ENCODE assay signal across 8 cellular contexts in the genomic region with DNA sequence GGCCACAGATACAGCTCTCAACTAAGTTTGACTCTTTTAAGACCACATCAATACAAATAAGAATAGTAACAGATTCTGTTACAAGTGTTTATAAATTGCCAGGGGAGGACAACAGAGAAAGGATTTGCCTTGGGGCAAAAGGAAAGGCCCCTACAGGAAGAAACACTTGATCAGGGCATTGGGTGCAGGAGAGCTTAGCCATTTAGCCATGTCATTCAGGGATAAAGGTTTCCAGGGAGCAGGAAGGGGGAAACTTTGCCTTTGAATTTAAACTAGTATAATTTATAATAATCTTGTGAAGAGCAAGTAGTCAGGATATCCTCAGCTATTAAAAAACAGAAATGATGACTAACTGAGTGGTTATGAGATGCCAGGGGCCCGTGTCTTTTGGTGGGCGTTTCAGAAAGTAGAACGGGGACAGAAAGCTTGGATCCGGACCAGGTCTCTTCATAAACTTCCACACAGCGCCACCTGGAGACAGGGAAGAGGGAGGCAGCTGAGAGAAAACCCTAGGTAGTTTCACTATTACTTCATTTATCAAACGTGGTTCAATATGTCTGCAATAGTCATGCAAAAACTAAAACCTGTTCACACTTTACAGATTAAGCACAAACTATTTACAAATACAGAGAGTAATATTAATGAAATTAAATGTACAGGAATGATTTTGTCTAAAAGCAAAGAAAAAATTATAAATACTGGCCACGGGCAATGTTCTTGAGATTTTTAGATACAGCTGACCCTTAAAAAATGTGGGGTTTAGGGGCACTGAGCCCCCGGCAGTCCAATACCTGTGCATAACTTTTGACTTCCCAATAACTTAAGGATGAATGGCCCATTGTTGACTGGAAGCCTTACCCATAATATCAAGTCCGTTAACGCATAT. TPM values are rescaled to one million over a fixed set of nuclear protein-coding genes. Genes with fewer than 3 reads are reported as not detected.
DNase-seq lines count a peak whose midpoint lies in the region; ATAC-seq and TF ChIP-seq lines count a peak whose summit lies in the region.

No MANE protein-coding gene starts in this region.

- ATAC-seq in activated CD8-positive, alpha-beta T cell treated with anti-CD3 and anti-CD28 coated beads for 36 hours: peak; percentile 95
- ATAC-seq in effector memory CD8-positive, alpha-beta T cell (replicated peaks): peak; percentile 62

- CTCF ChIA-PET in activated CD8-positive, alpha-beta T cell treated with anti-CD3 and anti-CD28 coated beads for 36 hours (lab: Charles Lee): interaction anchor here (0.6 to 2.8 kb wide), 37 partner anchors 10 to 601 kb away, joined by 3 to 21 read pairs (median 4); partner anchors contain the start of gene C22orf42

- no peak overlapping the region for H3K27ac Mint-ChIP-seq in activated CD8-positive, alpha-beta T cell treated with anti-CD3 and anti-CD28 coated beads for 36 hours
- no peak overlapping the region for H3K27ac Mint-ChIP-seq in effector memory CD8-positive, alpha-beta T cell

- H3K4me1 Mint-ChIP-seq in activated CD8-positive, alpha-beta T cell treated with anti-CD3 and anti-CD28 coated beads for 36 hours (ENCODE audit: low read depth): peaks cover 10% of the 10 kb centered on the region
- H3K4me1 Mint-ChIP-seq in effector memory CD8-positive, alpha-beta T cell (ENCODE audit: low read depth in 2 of 2): peaks cover 5 to 6% of the 10 kb centered on the region in 2 donors

- POLR2A ChIA-PET in activated CD8-positive, alpha-beta T cell treated with anti-CD3 and anti-CD28 coated beads for 36 hours (lab: Charles Lee): interaction anchor here (0.8 to 1.0 kb wide), 2 partner anchors 123 to 145 kb away, joined by 3 to 4 read pairs; partner anchors contain the start of gene RTCB

- no peak overlapping the region for H3K4me3 Mint-ChIP-seq in activated CD8-positive, alpha-beta T cell treated with anti-CD3 and anti-CD28 coated beads for 36 hours
- peak overlapping the region in 1 of 2 donors; percentile 18 for H3K4me3 Mint-ChIP-seq in effector memory CD8-positive, alpha-beta T cell

- peak; percentile 65 to 67 for DNase-seq in AML-193 (lab: John Stamatoyannopoulos, UW)
- peak; percentile 50 for DNase-seq in HCEC 1CT
- peak; percentile 63 for DNase-seq in NCI-H748 (lab: John Stamatoyannopoulos, UW; ENCODE audit: unreplicated experiment)
- DNase-seq in activated CD8-positive, alpha-beta T cell treated with anti-CD3 and anti-CD28 coated beads for 36 hours: peak; percentile 89
- DNase-seq in effector memory CD8-positive, alpha-beta T cell: peak; percentile 54 to 60 (median 55)
- DNase-seq in middle frontal gyrus (ENCODE audit: extremely low spot score, low spot score): peak; percentile 56
- DNase-seq in stimulated activated CD8-positive, alpha-beta memory T cell treated with anti-CD3 and anti-CD28 coated beads, Interleukin-4, amount 100 ng/mL, for 1 hour (ENCODE audit: low read depth in 2 of 2, low spot score in 1 of 2): peak; percentile 13 to 47
- no peak for DNase-seq in cortex of kidney (lab: John Stamatoyannopoulos, UW)

- H3K27me3 Mint-ChIP-seq in activated CD8-positive, alpha-beta T cell treated with anti-CD3 and anti-CD28 coated beads for 36 hours: peaks cover 3% of the 10 kb centered on the region
- H3K27me3 Mint-ChIP-seq in effector memory CD8-positive, alpha-beta T cell: peaks cover 9 to 26% of the 10 kb centered on the region in 2 donors

- intact Hi-C loops in activated CD8-positive, alpha-beta T cell treated with anti-CD3 and anti-CD28 coated beads for 36 hours (cut with micrococcal nuclease): loop anchor here (5.0 to 10.0 kb wide), 2 partner anchors 161 to 294 kb away; no protein-coding TSS in a partner anchor

- no peaks in the 10 kb centered on the region for H3K9me3 Mint-ChIP-seq in activated CD8-positive, alpha-beta T cell treated with anti-CD3 and anti-CD28 coated beads for 36 hours
- H3K9me3 Mint-ChIP-seq in effector memory CD8-positive, alpha-beta T cell: no peaks in the 10 kb centered on the region

- peak; percentile 74 for TF ChIP-seq CTCF in activated CD8-positive, alpha-beta T cell treated with anti-CD3 and anti-CD28 coated beads for 36 hours (IDR thresholded peaks at IDR 0.05)

- H3K36me3 Mint-ChIP-seq in activated CD8-positive, alpha-beta T cell treated with anti-CD3 and anti-CD28 coated beads for 36 hours (ENCODE audit: low read depth): no peaks in the 10 kb centered on the region
- H3K36me3 Mint-ChIP-seq in effector memory CD8-positive, alpha-beta T cell (ENCODE audit: insufficient read depth): no peaks in the 10 kb centered on the region

RNA-seq across cellular contexts. Expression of gene SLC5A4, which starts 11.0 kb away (rescaled TPM):
- not detected for total RNA-seq in activated CD8-positive, alpha-beta T cell treated with anti-CD3 and anti-CD28 coated beads for 36 hours
